12 cellular contexts compared by ENCODE assay signal in genomic region chr4:79651516-79651915, GRCh38.
DNase-seq lines count a peak whose midpoint lies in the region; TF ChIP-seq lines count a peak whose summit lies in the region.
"Had no signal": no experiment of that assay in that cellular context is flagged by ENCODE, and none has a peak within 500 bp of the region (broad histone marks: within the 10 kb centered on the region; RNA-seq: fewer than 3 reads in every experiment).

No MANE protein-coding gene starts in this region.

- H3K9ac ChIP-seq in NT2/D1 (ENCODE audit: insufficient read length, low read depth) = no peak overlapping the region

- H3K36me3 Mint-ChIP-seq in mesothelial cell of epicardium = no peaks in the 10 kb centered on the region
- H3K36me3 Mint-ChIP-seq: activated CD8-positive, alpha-beta memory T cell treated with anti-CD3 and anti-CD28 coated beads, Interleukin-2, amount 10 ng/mL, durations not matched to agents 7 days and 5 days; activated naive CD8-positive, alpha-beta T cell treated with anti-CD3 and anti-CD28 coated beads for 36 hours had no signal

- H3K4me1 ChIP-seq in ACC112 (ENCODE audit: control insufficient read depth, insufficient read depth, low read length, unreplicated experiment) (peaks cover 24% of the 10 kb centered on the region), NT2/D1 (ENCODE audit: insufficient read depth, insufficient read length) (no peaks in the 10 kb centered on the region), right atrium auricular region (peaks cover 0 to 13% of the 10 kb centered on the region in 2 donors)

- H3K27ac Mint-ChIP-seq in mesothelial cell of epicardium = peak overlapping the region; percentile 82
- H3K27ac Mint-ChIP-seq: activated CD8-positive, alpha-beta memory T cell treated with anti-CD3 and anti-CD28 coated beads, Interleukin-2, amount 10 ng/mL, durations not matched to agents 7 days and 5 days; activated naive CD8-positive, alpha-beta T cell treated with anti-CD3 and anti-CD28 coated beads for 36 hours had no signal

- H3K9me3 ChIP-seq in NT2/D1 (ENCODE audit: insufficient read depth, low read length) = no peaks in the 10 kb centered on the region
- no peaks in the 10 kb centered on the region for H3K9me3 ChIP-seq in right atrium auricular region

- H3K4me1 Mint-ChIP-seq in mesothelial cell of epicardium = peaks cover 41% of the 10 kb centered on the region
- H3K4me1 Mint-ChIP-seq: activated CD8-positive, alpha-beta memory T cell treated with anti-CD3 and anti-CD28 coated beads, Interleukin-2, amount 10 ng/mL, durations not matched to agents 7 days and 5 days had no signal

- DNase-seq in NT2/D1 (ENCODE audit: low read depth, low spot score) (peak; percentile 46), epithelial cell of proximal tubule (ENCODE audit: low read depth) (peak; percentile 63), mesothelial cell of epicardium (ENCODE audit: low spot score in 2 of 2, unreplicated experiment in 2 of 2) (no peak), NCI-H526 treated with DMSO at 0.1 percent for 48 hours (lab: John Stamatoyannopoulos, UW) (no peak), NCI-H1048 (lab: John Stamatoyannopoulos, UW) (no peak), right atrium auricular region (ENCODE audit: low spot score) (no peak), cerebellum (ENCODE audit: low spot score) (no peak)
- DNase-seq: activated CD8-positive, alpha-beta memory T cell treated with anti-CD3 and anti-CD28 coated beads, Interleukin-2, amount 10 ng/mL, durations not matched to agents 7 days and 5 days; activated naive CD8-positive, alpha-beta T cell treated with anti-CD3 and anti-CD28 coated beads for 36 hours; effector CD4-positive, alpha-beta T cell; MV-4-11 had no signal

- H2AFZ ChIP-seq in ACC112 (ENCODE audit: low read length, unreplicated experiment) = peak overlapping the region; percentile 55

- H3K4me3 ChIP-seq in ACC112 (ENCODE audit: low read depth, low read length) = peak overlapping the region; percentile 8; the same call in 1 of the 2 replicates
- H3K4me3 ChIP-seq in NT2/D1 (ENCODE audit: insufficient read length, low read depth) = no peak overlapping the region
- no peak overlapping the region for H3K4me3 ChIP-seq in epithelial cell of proximal tubule (ENCODE audit: low read depth, low read length)
- H3K4me3 ChIP-seq in right atrium auricular region = no peak overlapping the region

- H3K36me3 ChIP-seq in ACC112 (ENCODE audit: insufficient read depth, low read length) = no peaks in the 10 kb centered on the region
- no peaks in the 10 kb centered on the region for H3K36me3 ChIP-seq in NT2/D1 (ENCODE audit: insufficient read depth, insufficient read length, low read length)
- no peaks in the 10 kb centered on the region for H3K36me3 ChIP-seq in right atrium auricular region

- no peak for TF ChIP-seq CTCF in epithelial cell of proximal tubule (conservative IDR thresholded peaks at IDR 0.05; ENCODE audit: low read depth, low read length)
- TF ChIP-seq CTCF in mesothelial cell of epicardium (IDR thresholded peaks at IDR 0.05; ENCODE audit: unreplicated experiment) = no peak
- TF ChIP-seq CTCF in right atrium auricular region (IDR thresholded peaks at IDR 0.05) = no peak

- H3K27ac ChIP-seq in ACC112 (ENCODE audit: low read depth, low read length) (peak overlapping the region; percentile 43), right atrium auricular region (no peak overlapping the region)

- H3K27me3 Mint-ChIP-seq in mesothelial cell of epicardium (ENCODE audit: low read depth) = no peaks in the 10 kb centered on the region
- H3K27me3 Mint-ChIP-seq: activated CD8-positive, alpha-beta memory T cell treated with anti-CD3 and anti-CD28 coated beads, Interleukin-2, amount 10 ng/mL, durations not matched to agents 7 days and 5 days had no signal

- H3K9me3 Mint-ChIP-seq in mesothelial cell of epicardium = no peaks in the 10 kb centered on the region
- H3K9me3 Mint-ChIP-seq: activated naive CD8-positive, alpha-beta T cell treated with anti-CD3 and anti-CD28 coated beads for 36 hours had no signal

- H3K79me2 ChIP-seq in ACC112 (ENCODE audit: control insufficient read depth, insufficient read depth, low read length, unreplicated experiment) = no peaks in the 10 kb centered on the region

- H3K27me3 ChIP-seq in ACC112 (ENCODE audit: insufficient read depth, low read length) (no peaks in the 10 kb centered on the region), NT2/D1 (ENCODE audit: insufficient read depth, insufficient read length) (no peaks in the 10 kb centered on the region), right atrium auricular region (no peaks in the 10 kb centered on the region)

- no peak overlapping the region for H3K4me3 Mint-ChIP-seq in mesothelial cell of epicardium
- H3K4me3 Mint-ChIP-seq: activated CD8-positive, alpha-beta memory T cell treated with anti-CD3 and anti-CD28 coated beads, Interleukin-2, amount 10 ng/mL, durations not matched to agents 7 days and 5 days; activated naive CD8-positive, alpha-beta T cell treated with anti-CD3 and anti-CD28 coated beads for 36 hours had no signal

Comparison
In these comparisons a context has a peak if more than half of its experiments do, and no peak if none do; other contexts are left out.
1. DNase-seq: peak in NT2/D1 (single experiment) and epithelial cell of proximal tubule (single experiment); none in mesothelial cell of epicardium (0 of 2), NCI-H526 treated with DMSO at 0.1 percent for 48 hours (single experiment), NCI-H1048 (single experiment), right atrium auricular region (single experiment) and cerebellum (single experiment).